15 cellular contexts compared by ENCODE assay signal in genomic region chr5:113546711-113547159, GRCh38. TPM values are rescaled to one million over a fixed set of nuclear protein-coding genes. Genes with fewer than 3 reads are reported as not detected.
DNase-seq lines count a peak whose midpoint lies in the region; ATAC-seq, FAIRE-seq and TF ChIP-seq lines count a peak whose summit lies in the region.
"Had no signal": no experiment of that assay in that cellular context is flagged by ENCODE, and none has a peak within 500 bp of the region (broad histone marks: within the 10 kb centered on the region; RNA-seq: fewer than 3 reads in every experiment).

No MANE protein-coding gene starts in this region.

- intact Hi-C loops in left lung (cut with DNase I), result no loop called here

- H3K4me1 ChIP-seq in left lung, result no peaks in the 10 kb centered on the region

- H3K4me3 ChIP-seq in bronchial epithelial cell (ENCODE audit: low read depth, low read length) (no peak overlapping the region), left lung (no peak overlapping the region)
- H3K4me3 ChIP-seq: K562, skin epidermis had no signal

- H3K27me3 ChIP-seq in bronchial epithelial cell (ENCODE audit: control insufficient read depth, insufficient read depth, low read length) (no peaks in the 10 kb centered on the region), left lung (no peaks in the 10 kb centered on the region)

- ATAC-seq in left lung (peak; percentile 57), GM18867 (IDR thresholded peaks at IDR 0.05; ENCODE audit: unreplicated experiment) (no peak)
- ATAC-seq: effector memory CD8-positive, alpha-beta T cell; K562 had no signal

- H3K9me3 ChIP-seq in left lung, result no peaks in the 10 kb centered on the region

- DNase-seq in EL (peak; percentile 51), HT1080 (ENCODE audit: low read depth) (peak; percentile 43), bronchial epithelial cell (ENCODE audit: low read depth) (peak; percentile 64), left lung (no peak), NCI-H1417 (lab: John Stamatoyannopoulos, UW) (no peak), NCI-H2107 treated with DMSO at 0.1 percent for 48 hours (lab: John Stamatoyannopoulos, UW; ENCODE audit: unreplicated experiment) (no peak)
- no peak for DNase-seq in activated CD4-positive, alpha-beta T cell treated with anti-CD3 and anti-CD28 coated beads, Interleukin-2, amount 50 U/mL, for 48 hours
- DNase-seq: activated gamma-delta T cell treated with Interleukin-2 at 50 U/mL for 16 hours; DMS53; effector memory CD8-positive, alpha-beta T cell; NCI-H510A; T-helper 9 cell had no signal

- TF ChIP-seq CTCF in bronchial epithelial cell (IDR thresholded peaks at IDR 0.05; ENCODE audit: insufficient read depth, low read length, severe bottlenecking) (no peak), left lung (IDR thresholded peaks at IDR 0.05) (no peak)

- H3K36me3 ChIP-seq in bronchial epithelial cell (ENCODE audit: control insufficient read depth, insufficient read depth, low read length), result peaks cover 2% of the 10 kb centered on the region
- H3K36me3 ChIP-seq in left lung, result peaks cover 0 to 49% of the 10 kb centered on the region in 2 donors

- FAIRE-seq in bronchial epithelial cell (lab: Jason Lieb, UNC), result no peak
- FAIRE-seq: K562 had no signal

- H3K27ac ChIP-seq in left lung, result no peak overlapping the region

RNA-seq across cellular contexts. Expression of gene YTHDC2, which starts 33.2 kb away (rescaled TPM):
- total RNA-seq in HT1080 (2014; rRNA removed; shearing (Covaris generic)), result 8.9 and 12.2 TPM in 2 replicates
- 6.8 and 8.9 TPM in 2 replicates for polyA plus RNA-seq in HT1080 (2015; cell fraction: cytosol; rRNA removed)
- 40.7 and 42.9 TPM in 2 replicates for polyA plus RNA-seq in HT1080 (2015; cell fraction: nucleus; rRNA removed)
- total RNA-seq in bronchial epithelial cell, result 17.1 and 21.5 TPM in 2 replicates
- total RNA-seq in left lung, result 10 to 100 TPM; 17.6 to 27.6 TPM

RNA-seq across cellular contexts. Expression of gene MCC, which starts 58.5 kb away (rescaled TPM):
- total RNA-seq in HT1080 (2014; rRNA removed; shearing (Covaris generic)), result 8.1 and 8.5 TPM in 2 replicates
- polyA plus RNA-seq in HT1080 (2015; cell fraction: cytosol; rRNA removed), result 4.2 and 6.5 TPM in 2 replicates
- polyA plus RNA-seq in HT1080 (2015; cell fraction: nucleus; rRNA removed), result 6.3 and 6.6 TPM in 2 replicates
- 43.2 and 47.4 TPM in 2 replicates for total RNA-seq in bronchial epithelial cell
- 10 to 100 TPM; 12.5 to 14.4 TPM for total RNA-seq in left lung

Comparison
In these comparisons a context has a peak if more than half of its experiments do, and no peak if none do; other contexts are left out.
1. DNase-seq: peak in EL (single experiment), HT1080 (single experiment) and bronchial epithelial cell (single experiment); none in left lung (0 of 2), NCI-H1417 (0 of 3), activated CD4-positive, alpha-beta T cell treated with anti-CD3 and anti-CD28 coated beads, Interleukin-2, amount 50 U/mL, for 48 hours (0 of 2) and NCI-H2107 treated with DMSO at 0.1 percent for 48 hours (single experiment).